Comparison of ENCODE assay signal across 1 cellular context in the genomic region with DNA sequence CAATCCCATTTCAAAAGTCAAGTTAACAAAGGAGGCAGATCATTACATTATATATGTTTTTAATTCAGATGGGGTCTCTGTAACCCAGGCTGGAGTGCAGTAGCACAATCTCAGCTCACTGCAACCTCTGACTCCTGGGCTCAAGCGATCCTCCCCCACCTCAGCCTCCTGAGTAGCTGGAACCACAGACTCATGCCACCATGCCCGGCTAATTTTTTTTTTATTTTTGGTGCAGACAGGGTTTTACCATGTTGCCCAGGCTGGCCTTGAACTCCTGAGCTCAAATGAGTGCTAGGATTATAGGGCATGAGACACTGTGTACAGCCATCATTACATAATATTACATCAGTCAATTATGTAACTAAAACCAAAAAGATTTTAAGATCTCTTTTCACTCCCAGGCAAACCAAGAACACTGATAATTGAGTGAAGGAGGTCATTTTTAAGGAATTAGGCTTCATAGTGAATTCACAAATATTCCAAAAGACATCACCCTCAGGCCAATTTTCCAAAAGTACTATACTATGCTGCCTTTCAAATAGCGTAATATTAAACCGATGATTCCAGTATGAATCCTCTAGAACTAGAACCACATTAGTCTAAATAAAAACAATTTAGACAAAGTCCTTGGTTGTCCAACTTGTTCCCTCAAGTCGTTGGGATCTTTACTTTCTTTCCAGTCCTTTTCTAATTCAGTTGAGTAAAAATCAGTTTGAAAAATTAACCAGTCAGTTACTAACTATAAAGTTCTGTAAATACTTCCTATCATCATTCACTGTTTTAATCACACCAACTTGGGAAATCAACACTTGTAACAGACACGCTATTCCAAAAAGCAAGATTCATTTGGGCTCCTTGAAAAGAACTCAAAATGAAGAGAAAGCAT.
TF ChIP-seq lines count a peak whose summit lies in the region.

No MANE protein-coding gene starts in this region.

TF ChIP-seq in A549, 52 proteins besides CTCF, POLR2A, EP300 and RAD21:
- no peak for TF ChIP-seq HOXB13 (CRISPR knock-in tag; IDR thresholded peaks at IDR 0.05; ENCODE audit: low read depth)
- no peak for TF ChIP-seq ZSCAN20 (CRISPR knock-in tag; IDR thresholded peaks at IDR 0.05)
- no peak for TF ChIP-seq CHD4 (IDR thresholded peaks at IDR 0.05; ENCODE audit: borderline replicate concordance)
- TF ChIP-seq, protein P1, sequence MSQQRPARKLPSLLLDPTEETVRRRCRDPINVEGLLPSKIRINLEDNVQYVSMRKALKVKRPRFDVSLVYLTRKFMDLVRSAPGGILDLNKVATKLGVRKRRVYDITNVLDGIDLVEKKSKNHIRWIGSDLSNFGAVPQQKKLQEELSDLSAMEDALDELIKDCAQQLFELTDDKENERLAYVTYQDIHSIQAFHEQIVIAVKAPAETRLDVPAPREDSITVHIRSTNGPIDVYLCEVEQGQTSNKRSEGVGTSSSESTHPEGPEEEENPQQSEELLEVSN (IDR thresholded peaks at IDR 0.05; ENCODE audit: borderline replicate concordance, low read depth): no peak
- no peak for TF ChIP-seq SREBF2 (IDR thresholded peaks at IDR 0.05)
- TF ChIP-seq, protein P2, sequence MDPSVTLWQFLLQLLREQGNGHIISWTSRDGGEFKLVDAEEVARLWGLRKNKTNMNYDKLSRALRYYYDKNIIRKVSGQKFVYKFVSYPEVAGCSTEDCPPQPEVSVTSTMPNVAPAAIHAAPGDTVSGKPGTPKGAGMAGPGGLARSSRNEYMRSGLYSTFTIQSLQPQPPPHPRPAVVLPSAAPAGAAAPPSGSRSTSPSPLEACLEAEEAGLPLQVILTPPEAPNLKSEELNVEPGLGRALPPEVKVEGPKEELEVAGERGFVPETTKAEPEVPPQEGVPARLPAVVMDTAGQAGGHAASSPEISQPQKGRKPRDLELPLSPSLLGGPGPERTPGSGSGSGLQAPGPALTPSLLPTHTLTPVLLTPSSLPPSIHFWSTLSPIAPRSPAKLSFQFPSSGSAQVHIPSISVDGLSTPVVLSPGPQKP (IDR thresholded peaks at IDR 0.05; ENCODE audit: low read depth, low read length): no peak
- TF ChIP-seq PHF8 (IDR thresholded peaks at IDR 0.05; ENCODE audit: borderline replicate concordance, low read depth): no peak
- TF ChIP-seq HEYL (CRISPR knock-in tag; IDR thresholded peaks at IDR 0.05): no peak
- TF ChIP-seq, protein P3, sequence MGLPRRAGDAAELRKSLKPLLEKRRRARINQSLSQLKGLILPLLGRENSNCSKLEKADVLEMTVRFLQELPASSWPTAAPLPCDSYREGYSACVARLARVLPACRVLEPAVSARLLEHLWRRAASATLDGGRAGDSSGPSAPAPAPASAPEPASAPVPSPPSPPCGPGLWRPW (IDR thresholded peaks at IDR 0.05): no peak
- no peak for TF ChIP-seq HDAC2 (IDR thresholded peaks at IDR 0.05)
- TF ChIP-seq MYC (IDR thresholded peaks at IDR 0.05; ENCODE audit: borderline replicate concordance, low read length): no peak
- TF ChIP-seq KDM1A (IDR thresholded peaks at IDR 0.05; ENCODE audit: low read depth): no peak
- TF ChIP-seq, protein P4, sequence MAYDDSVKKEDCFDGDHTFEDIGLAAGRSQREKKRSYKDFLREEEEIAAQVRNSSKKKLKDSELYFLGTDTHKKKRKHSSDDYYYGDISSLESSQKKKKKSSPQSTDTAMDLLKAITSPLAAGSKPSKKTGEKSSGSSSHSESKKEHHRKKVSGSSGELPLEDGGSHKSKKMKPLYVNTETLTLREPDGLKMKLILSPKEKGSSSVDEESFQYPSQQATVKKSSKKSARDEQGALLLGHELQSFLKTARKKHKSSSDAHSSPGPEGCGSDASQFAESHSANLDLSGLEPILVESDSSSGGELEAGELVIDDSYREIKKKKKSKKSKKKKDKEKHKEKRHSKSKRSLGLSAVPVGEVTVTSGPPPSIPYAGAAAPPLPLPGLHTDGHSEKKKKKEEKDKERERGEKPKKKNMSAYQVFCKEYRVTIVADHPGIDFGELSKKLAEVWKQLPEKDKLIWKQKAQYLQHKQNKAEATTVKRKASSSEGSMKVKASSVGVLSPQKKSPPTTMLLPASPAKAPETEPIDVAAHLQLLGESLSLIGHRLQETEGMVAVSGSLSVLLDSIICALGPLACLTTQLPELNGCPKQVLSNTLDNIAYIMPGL (CRISPR knock-in tag; IDR thresholded peaks at IDR 0.05; ENCODE audit: borderline replicate concordance): no peak
- TF ChIP-seq FOSB (CRISPR knock-in tag; IDR thresholded peaks at IDR 0.05): no peak
- no peak for TF ChIP-seq ZC3H11A (IDR thresholded peaks at IDR 0.05)
